19 cellular contexts compared by ENCODE assay signal in genomic region chr15:64155802-64156651, GRCh38. TPM values are rescaled to one million over a fixed set of nuclear protein-coding genes. Genes with fewer than 3 reads are reported as not detected.
A peak's percentile ranks its signal among the peaks of the same experiment; 100 is the strongest.
DNase-seq lines count a peak whose midpoint lies in the region; ATAC-seq, FAIRE-seq and TF ChIP-seq lines count a peak whose summit lies in the region.
"Had no signal": no experiment of that assay in that cellular context is flagged by ENCODE, and none has a peak within 500 bp of the region (broad histone marks: within the 10 kb centered on the region; RNA-seq: fewer than 3 reads in every experiment).

No MANE protein-coding gene starts in this region.

- H3K9ac ChIP-seq in HepG2 (ENCODE audit: insufficient read depth, low read depth, low read length), result no peak overlapping the region

- CTCF ChIA-PET in A673 (lab: Charles Lee) (no interaction called here), PC-9 (lab: Charles Lee) (no interaction called here), HepG2 (lab: Yijun Ruan, JAX; ENCODE audit: low intra/inter-chr PET ratio, low total read pairs) (no interaction called here)

- H3K27me3 Mint-ChIP-seq in CD4-positive, CD25-positive, alpha-beta regulatory T cell, result peaks cover 8% of the 10 kb centered on the region
- H3K27me3 Mint-ChIP-seq: activated naive CD8-positive, alpha-beta T cell had no signal

- TF ChIP-seq RAD21 in HepG2 (CRISPR knock-in tag; IDR thresholded peaks at IDR 0.05), result no peak

- BruUV-seq in A673 (replicated peaks; lab: Mats Ljungman, UMichigan) (TSS peak; percentile 50), PC-9 (replicated peaks; lab: Mats Ljungman, UMichigan) (TSS peak; percentile 21), HepG2 (replicated peaks; lab: Mats Ljungman, UMichigan) (TSS peak; percentile 24)

- H3K9me3 Mint-ChIP-seq in CD4-positive, CD25-positive, alpha-beta regulatory T cell, result no peaks in the 10 kb centered on the region
- H3K9me3 Mint-ChIP-seq: naive thymus-derived CD4-positive, alpha-beta T cell had no signal

- POLR2A ChIA-PET in A673 (lab: Charles Lee; ENCODE audit: low non-redundant PET), result interaction anchor here (0.7 kb wide), 1 partner anchor 61 kb away, joined by 8 read pairs; no protein-coding TSS in a partner anchor
- POLR2A ChIA-PET in PC-9 (lab: Charles Lee; ENCODE audit: unreplicated experiment), result interaction anchor here (0.6 kb wide), 1 partner anchor 568 kb away, joined by 6 read pairs; no protein-coding TSS in a partner anchor
- POLR2A ChIA-PET in HepG2 (lab: Yijun Ruan, JAX), result interaction anchor here (0.9 to 4.1 kb wide), 3 partner anchors 7 to 231 kb away, joined by 3 to 52 read pairs (median 4); partner anchors contain the start of genes PPIB and TRIP4

- H3K4me3 ChIP-seq in A673 (ENCODE audit: low read depth, low read length, poor library complexity, severe bottlenecking), result no peak overlapping the region
- no peak overlapping the region for H3K4me3 ChIP-seq in CD4-positive, CD25-positive, alpha-beta regulatory T cell (ENCODE audit: low read depth, low read length)
- H3K4me3 ChIP-seq in PC-9, result no peak overlapping the region
- H3K4me3 ChIP-seq in HepG2 (replicated peaks in 1 of 3; ENCODE audit: insufficient read depth in 1 of 3, low read depth in 2 of 3, low read length in 3 of 3), result no peak overlapping the region
- no peak overlapping the region for H3K4me3 ChIP-seq in transverse colon
- H3K4me3 ChIP-seq: dorsolateral prefrontal cortex, pancreas, Peyer's patch, uterus had no signal

- WGBS in HepG2 (ENCODE audit: low lambda C conversion rate), result 95% methylated on average over 15 of the region's 15 CpGs
- 82 to 86% methylated on average over 3 to 15 of the region's 15 CpGs for WGBS in transverse colon (ENCODE audit: low coverage in 1 of 2), 2 donors

- peaks cover 21% of the 10 kb centered on the region for H3K4me1 ChIP-seq in A673 (ENCODE audit: insufficient read depth, low read length, poor library complexity, severe bottlenecking)
- peaks cover 51% of the 10 kb centered on the region for H3K4me1 ChIP-seq in CD4-positive, CD25-positive, alpha-beta regulatory T cell (ENCODE audit: control insufficient read depth, insufficient read depth, low read length, poor library complexity, severe bottlenecking)
- no peaks in the 10 kb centered on the region; the same call in 1 of the 2 replicates for H3K4me1 ChIP-seq in PC-9 (replicated peaks; ENCODE audit: insufficient read depth)
- peaks cover 49% of the 10 kb centered on the region for H3K4me1 ChIP-seq in HepG2 (ENCODE audit: insufficient read depth, low read length)
- peaks cover 18 to 43% (median 30%) of the 10 kb centered on the region in 4 donors for H3K4me1 ChIP-seq in transverse colon
- H3K4me1 ChIP-seq: BE2C had no signal

- H3K9me3 ChIP-seq in A673 (ENCODE audit: low read depth, low read length, poor library complexity, severe bottlenecking) (no peaks in the 10 kb centered on the region), PC-9 (ENCODE audit: insufficient read depth, low read depth) (no peaks in the 10 kb centered on the region), HepG2 (ENCODE audit: low read length) (no peaks in the 10 kb centered on the region), transverse colon (no peaks in the 10 kb centered on the region)
- no peaks in the 10 kb centered on the region for H3K9me3 ChIP-seq in CD4-positive, CD25-positive, alpha-beta regulatory T cell (ENCODE audit: control insufficient read depth in 2 of 2, low read length in 2 of 2)
- H3K9me3 ChIP-seq: BE2C, pancreas, Peyer's patch, uterus had no signal

- no peak for DNase-seq in A673 (ENCODE audit: low spot score)
- no peak for DNase-seq in CD4-positive, CD25-positive, alpha-beta regulatory T cell
- no peak for DNase-seq in PC-9
- no peak for DNase-seq in HepG2 (ENCODE audit: low spot score)
- DNase-seq in transverse colon, result no peak
- DNase-seq in NCI-H2107 (lab: John Stamatoyannopoulos, UW), result no peak
- DNase-seq: activated CD4-positive, alpha-beta T cell treated with anti-CD3 and anti-CD28 coated beads, Interleukin-2, amount 50 U/mL, for 4 hours; BE2C; brain microvascular endothelial cell; DMS153; dorsolateral prefrontal cortex; naive thymus-derived CD4-positive, alpha-beta T cell; NCI-H146; NCI-H774; pancreas; Peyer's patch; uterus had no signal

- H3K27me3 ChIP-seq in A673 (replicated peaks; ENCODE audit: insufficient read depth, low read depth, low read length, poor library complexity) (no peaks in the 10 kb centered on the region), PC-9 (ENCODE audit: insufficient read depth, low read depth) (no peaks in the 10 kb centered on the region), HepG2 (ENCODE audit: control insufficient read depth in 1 of 2, insufficient read depth in 2 of 2, low read length in 2 of 2) (no peaks in the 10 kb centered on the region), transverse colon (peaks cover 23% of the 10 kb centered on the region)
- H3K27me3 ChIP-seq in CD4-positive, CD25-positive, alpha-beta regulatory T cell (ENCODE audit: control insufficient read depth, insufficient read depth, low read length), result peaks cover 5% of the 10 kb centered on the region
- H3K27me3 ChIP-seq: pancreas had no signal

- in situ Hi-C loops in HepG2 (cut with HindIII; ENCODE audit: extremely low pct_ligation_motif_present, low pct_unique_long_range_greater_than_20kb), result no loop called here
- in situ Hi-C loops in transverse colon (cut with MboI; ENCODE audit: low pct_ligation_motif_present in 1 of 4, low pct_unique_long_range_greater_than_20kb in 1 of 4, low sequenced_read_pairs in 3 of 4), result no loop called here

- peaks cover 0 to 43% (median 23%) of the 10 kb centered on the region in 4 donors for H3K4me1 Mint-ChIP-seq in CD4-positive, CD25-positive, alpha-beta regulatory T cell

- H3K27ac Mint-ChIP-seq in CD4-positive, CD25-positive, alpha-beta regulatory T cell, result peak overlapping the region in 2 of 3 donors; percentile 5 to 85
- H3K27ac Mint-ChIP-seq: activated naive CD8-positive, alpha-beta T cell had no signal

- TF ChIP-seq POLR2A in HepG2 (IDR thresholded peaks at IDR 0.05; ENCODE audit: insufficient read depth in 1 of 2, low read depth in 2 of 2, low read length in 2 of 2), result peak; percentile 42 to 46; a peak in 3 of 4 replicates
- TF ChIP-seq POLR2A in transverse colon (IDR thresholded peaks at IDR 0.05), result no peak

- peaks cover 62% of the 10 kb centered on the region for H3K36me3 ChIP-seq in A673 (ENCODE audit: insufficient read depth, low read length, poor library complexity, severe bottlenecking)
- H3K36me3 ChIP-seq in CD4-positive, CD25-positive, alpha-beta regulatory T cell (ENCODE audit: control insufficient read depth, insufficient read depth, low read length), result peaks cover 57% of the 10 kb centered on the region
- H3K36me3 ChIP-seq in PC-9 (ENCODE audit: low read depth), result peaks cover 23% of the 10 kb centered on the region
- peaks cover 32 to 46% of the 10 kb centered on the region in 2 experiments for H3K36me3 ChIP-seq in HepG2 (replicated peaks in 1 of 2; ENCODE audit: control insufficient read depth in 1 of 2, insufficient read depth in 2 of 2, low read length in 2 of 2)
- H3K36me3 ChIP-seq in transverse colon, result peaks cover 0 to 48% (median 24%) of the 10 kb centered on the region in 4 donors
- H3K36me3 ChIP-seq: uterus had no signal

- TF ChIP-seq CTCF in A673 (conservative IDR thresholded peaks at IDR 0.05; ENCODE audit: low read depth, low read length) (no peak), PC-9 (conservative IDR thresholded peaks at IDR 0.05) (no peak), HepG2 (CRISPR knock-in tag; IDR thresholded peaks at IDR 0.05) (no peak), transverse colon (IDR thresholded peaks at IDR 0.05) (no peak)

- TF ChIP-seq EP300 in HepG2 (IDR thresholded peaks at IDR 0.05; ENCODE audit: low read depth in 2 of 2, low read length in 2 of 2), result no peak
- no peak for TF ChIP-seq EP300 in HepG2 (CRISPR knock-in tag; IDR thresholded peaks at IDR 0.05; ENCODE audit: borderline replicate concordance)
- TF ChIP-seq EP300 in transverse colon (IDR thresholded peaks at IDR 0.05; ENCODE audit: low read depth), result no peak

- peaks cover 32% of the 10 kb centered on the region for H3K36me3 Mint-ChIP-seq in CD4-positive, CD25-positive, alpha-beta regulatory T cell

- peaks cover 19% of the 10 kb centered on the region for H3K79me2 ChIP-seq in PC-9 (ENCODE audit: low read depth)
- peaks cover 15% of the 10 kb centered on the region for H3K79me2 ChIP-seq in HepG2 (ENCODE audit: insufficient read depth, low read length)

- no peak for FAIRE-seq in HepG2 (lab: Jason Lieb, UNC)
- FAIRE-seq: pancreas had no signal

- H2AFZ ChIP-seq in PC-9 (no peak overlapping the region), HepG2 (ENCODE audit: low read length) (no peak overlapping the region)

- no peak overlapping the region for H3K4me2 ChIP-seq in PC-9
- H3K4me2 ChIP-seq in HepG2 (ENCODE audit: low read depth, low read length), result no peak overlapping the region

- no peak for ATAC-seq in CD4-positive, CD25-positive, alpha-beta regulatory T cell (ENCODE audit: low read depth in 2 of 2)
- ATAC-seq in HepG2, result no peak
- ATAC-seq in activated CD4-positive, CD25-positive, alpha-beta regulatory T cell treated with anti-CD3 and anti-CD28 coated beads, Interleukin-2, amount 50 U/mL, for 24 hours, result no peak
- ATAC-seq: naive thymus-derived CD4-positive, alpha-beta T cell; pancreas had no signal

- peaks cover 58% of the 10 kb centered on the region for H3F3A ChIP-seq in PC-9 (ENCODE audit: insufficient read depth, low read depth)

- intact Hi-C loops in A673 (cut with micrococcal nuclease; ENCODE audit: unreplicated experiment) (no loop called here), PC-9 (cut with micrococcal nuclease; ENCODE audit: unreplicated experiment) (loop anchor here (10.0 kb wide), 1 partner anchor 401 kb away; no protein-coding TSS in a partner anchor), HepG2 (cut with micrococcal nuclease; ENCODE audit: unreplicated experiment) (no loop called here), transverse colon (cut with DNase I; ENCODE audit: low total_unique reads) (no loop called here)

- H3K9me2 ChIP-seq in PC-9 (ENCODE audit: insufficient read depth), result no peaks in the 10 kb centered on the region

- peaks cover 44% of the 10 kb centered on the region for H4K20me1 ChIP-seq in PC-9 (ENCODE audit: insufficient read depth)
- peaks cover 44% of the 10 kb centered on the region for H4K20me1 ChIP-seq in HepG2 (ENCODE audit: insufficient read depth, low read length)

- H3K27ac ChIP-seq in A673 (ENCODE audit: low read depth, low read length, poor library complexity, severe bottlenecking) (peak overlapping the region; percentile 16), PC-9 (no peak overlapping the region), HepG2 (ENCODE audit: extremely low read length, insufficient read depth, low read length) (no peak overlapping the region), transverse colon (no peak overlapping the region)
- no peak overlapping the region for H3K27ac ChIP-seq in CD4-positive, CD25-positive, alpha-beta regulatory T cell (ENCODE audit: insufficient read depth, low read length, poor library complexity, severe bottlenecking)
- H3K27ac ChIP-seq: brain microvascular endothelial cell, pancreas, Peyer's patch, uterus had no signal

- no peak overlapping the region for H3K4me3 Mint-ChIP-seq in CD4-positive, CD25-positive, alpha-beta regulatory T cell
- H3K4me3 Mint-ChIP-seq: activated naive CD8-positive, alpha-beta T cell had no signal

RNA-seq across cellular contexts. Expression of gene SNX22, which starts 4.5 kb away (rescaled TPM):
- total RNA-seq in A673 (2021) (2.6 and 2.7 TPM in 2 replicates), PC-9 (2021) (0.33 and 0.40 TPM in 2 replicates), HepG2 (2016; rRNA removed; fragmentation: Illumina TruSeq; extraction: Trizol) (3.1 and 5.5 TPM in 2 replicates), transverse colon (1 to 10 TPM in 2 of 4 donors, not detected in 2; 2.2 to 3.7 TPM)
- 0.20 TPM for total RNA-seq in CD4-positive, CD25-positive, alpha-beta regulatory T cell
- polyA plus RNA-seq in CD4-positive, CD25-positive, alpha-beta regulatory T cell, result 1 to 10 TPM in 2 of 4 donors, under 1 TPM in 2; 0.85 to 1.4 (median 1.2) TPM
- 1.2 TPM in 2 replicates for total RNA-seq in HepG2 (2016; cell fraction: cytosol; rRNA removed; fragmentation: Illumina TruSeq; extraction: Trizol; ENCODE audit: low read depth)
- 3.8 and 4.8 TPM in 2 replicates for total RNA-seq in HepG2 (2016; cell fraction: insoluble cytoplasmic fraction; rRNA removed; fragmentation: Illumina TruSeq; extraction: Trizol)
- 1.7 and 2.0 TPM in 2 replicates for total RNA-seq in HepG2 (2016; cell fraction: membrane; rRNA removed; fragmentation: Illumina TruSeq; extraction: Trizol)
- total RNA-seq in HepG2 (2016; cell fraction: nucleus; rRNA removed; fragmentation: Illumina TruSeq; extraction: Trizol), result 5.3 and 5.7 TPM in 2 replicates
- polyA plus RNA-seq in HepG2 (2011; rRNA removed), result 2.3 and 2.4 TPM in 2 replicates
- 1.00 and 1.3 TPM in 2 replicates for polyA plus RNA-seq in HepG2 (2011; cell fraction: cytosol; rRNA removed)
- 10.3 and 12.4 TPM in 2 replicates for polyA plus RNA-seq in HepG2 (2011; cell fraction: nucleus; rRNA removed)
- 2.3 and 2.6 TPM in 2 replicates for polyA plus RNA-seq in HepG2 (2012)
- polyA plus RNA-seq in HepG2 (2016; cell fraction: cytosol; fragmentation: Illumina TruSeq; extraction: Trizol; ENCODE audit: low read depth), result 1.4 TPM in 2 replicates
- polyA plus RNA-seq in HepG2 (2016; cell fraction: insoluble cytoplasmic fraction; fragmentation: Illumina TruSeq; extraction: Trizol; ENCODE audit: low read depth), result 3.3 and 4.2 TPM in 2 replicates
- 1.9 and 2.2 TPM in 2 replicates for polyA plus RNA-seq in HepG2 (2016; cell fraction: membrane; fragmentation: Illumina TruSeq; extraction: Trizol; ENCODE audit: low read depth)
- polyA plus RNA-seq in HepG2 (2016; cell fraction: nucleus; fragmentation: Illumina TruSeq; extraction: Trizol; ENCODE audit: insufficient read depth, low read depth), result 11.9 and 12.0 TPM in 2 replicates
- 0.68 and 5.4 TPM in 2 replicates for polyA minus RNA-seq in HepG2 (2011; rRNA and poly(A)+ RNA removed; ENCODE audit: low replicate concordance)
- polyA minus RNA-seq in HepG2 (2011; cell fraction: cytosol; rRNA and poly(A)+ RNA removed), result 0.40 and 1.1 TPM in 2 replicates
- polyA minus RNA-seq in HepG2 (2011; cell fraction: nucleus; rRNA and poly(A)+ RNA removed), result 7.0 TPM in 2 replicates

RNA-seq across cellular contexts. Expression of gene PPIB, which starts 6.8 kb away (rescaled TPM):
- 410 and 416 TPM in 2 replicates for total RNA-seq in A673 (2021)
- total RNA-seq in CD4-positive, CD25-positive, alpha-beta regulatory T cell, result 171 TPM
- 100 to 1,000 TPM; 516 to 624 (median 569) TPM for polyA plus RNA-seq in CD4-positive, CD25-positive, alpha-beta regulatory T cell
- total RNA-seq in PC-9 (2021), result 308 and 345 TPM in 2 replicates
- total RNA-seq in HepG2 (2016; rRNA removed; fragmentation: Illumina TruSeq; extraction: Trizol), result 476 and 882 TPM in 2 replicates
- 310 and 329 TPM in 2 replicates for total RNA-seq in HepG2 (2016; cell fraction: cytosol; rRNA removed; fragmentation: Illumina TruSeq; extraction: Trizol; ENCODE audit: low read depth)
- 469 and 893 TPM in 2 replicates for total RNA-seq in HepG2 (2016; cell fraction: insoluble cytoplasmic fraction; rRNA removed; fragmentation: Illumina TruSeq; extraction: Trizol)
- 263 and 284 TPM in 2 replicates for total RNA-seq in HepG2 (2016; cell fraction: membrane; rRNA removed; fragmentation: Illumina TruSeq; extraction: Trizol)
- 653 and 716 TPM in 2 replicates for total RNA-seq in HepG2 (2016; cell fraction: nucleus; rRNA removed; fragmentation: Illumina TruSeq; extraction: Trizol)
- polyA plus RNA-seq in HepG2 (2011; rRNA removed), result 720 and 780 TPM in 2 replicates
- polyA plus RNA-seq in HepG2 (2011; cell fraction: cytosol; rRNA removed), result 860 and 980 TPM in 2 replicates
- 242 and 249 TPM in 2 replicates for polyA plus RNA-seq in HepG2 (2011; cell fraction: nucleus; rRNA removed)
- 536 and 675 TPM in 2 replicates for polyA plus RNA-seq in HepG2 (2012)
- polyA plus RNA-seq in HepG2 (2016; cell fraction: cytosol; fragmentation: Illumina TruSeq; extraction: Trizol; ENCODE audit: low read depth), result 356 and 376 TPM in 2 replicates
- polyA plus RNA-seq in HepG2 (2016; cell fraction: insoluble cytoplasmic fraction; fragmentation: Illumina TruSeq; extraction: Trizol; ENCODE audit: low read depth), result 548 and 588 TPM in 2 replicates
- 269 and 288 TPM in 2 replicates for polyA plus RNA-seq in HepG2 (2016; cell fraction: membrane; fragmentation: Illumina TruSeq; extraction: Trizol; ENCODE audit: low read depth)
- 1,346 and 1,446 TPM in 2 replicates for polyA plus RNA-seq in HepG2 (2016; cell fraction: nucleus; fragmentation: Illumina TruSeq; extraction: Trizol; ENCODE audit: insufficient read depth, low read depth)
- 378 and 425 TPM in 2 replicates for polyA minus RNA-seq in HepG2 (2011; rRNA and poly(A)+ RNA removed; ENCODE audit: low replicate concordance)
- 221 and 246 TPM in 2 replicates for polyA minus RNA-seq in HepG2 (2011; cell fraction: cytosol; rRNA and poly(A)+ RNA removed)
- polyA minus RNA-seq in HepG2 (2011; cell fraction: nucleus; rRNA and poly(A)+ RNA removed), result 88.7 and 104 TPM in 2 replicates
- total RNA-seq in transverse colon, result 100 to 1,000 TPM in 3 of 4 donors, 10 to 100 TPM in 1; 39.6 to 226 (median 154) TPM
